Comparison of ENCODE assay signal across 15 cellular contexts in genomic region chrX:21590012-21590776, GRCh38.
A peak's percentile ranks its signal among the peaks of the same experiment; 100 is the strongest.
DNase-seq lines count a peak whose midpoint lies in the region; ATAC-seq and TF ChIP-seq lines count a peak whose summit lies in the region.
"Had no signal": no experiment of that assay in that cellular context is flagged by ENCODE, and none has a peak within 500 bp of the region (broad histone marks: within the 10 kb centered on the region; RNA-seq: fewer than 3 reads in every experiment).

No MANE protein-coding gene starts in this region.

- peak overlapping the region; percentile 4 for H3K4me3 Mint-ChIP-seq in activated T-cell treated with anti-CD3 and anti-CD28 coated beads, Interleukin-2, amount 50 U/mL, for 4 hours
- H3K4me3 Mint-ChIP-seq in CD8-positive, alpha-beta T cell: peak overlapping the region; percentile 16
- no peak overlapping the region for H3K4me3 Mint-ChIP-seq in T-helper 2 cell treated with Interferon-gamma antibody and Interleukin-4, amounts not matched to agents 5 μg/mL and 100 μg/mL, for 36 hours
- H3K4me3 Mint-ChIP-seq in naive thymus-derived CD8-positive, alpha-beta T cell: peak overlapping the region; percentile 8 to 64 (median 46)
- H3K4me3 Mint-ChIP-seq: HFFc6 had no signal

- H3K36me3 ChIP-seq in CD8-positive, alpha-beta T cell (ENCODE audit: insufficient read depth, low read length): no peaks in the 10 kb centered on the region
- no peaks in the 10 kb centered on the region for H3K36me3 ChIP-seq in Peyer's patch

- TF ChIP-seq CTCF in CD8-positive, alpha-beta T cell (IDR thresholded peaks at IDR 0.05): no peak
- TF ChIP-seq CTCF in Peyer's patch (IDR thresholded peaks at IDR 0.05): no peak

- H3K27ac Mint-ChIP-seq in CD8-positive, alpha-beta T cell: peak overlapping the region; percentile 89
- peak overlapping the region; percentile 32 for H3K27ac Mint-ChIP-seq in T-helper 2 cell treated with Interferon-gamma antibody and Interleukin-4, amounts not matched to agents 5 μg/mL and 100 μg/mL, for 36 hours
- peak overlapping the region; percentile 54 to 91 (median 82) for H3K27ac Mint-ChIP-seq in naive thymus-derived CD8-positive, alpha-beta T cell
- H3K27ac Mint-ChIP-seq: HFFc6 had no signal

- ATAC-seq in activated T-cell treated with anti-CD3 and anti-CD28 coated beads, Interleukin-2, amount 50 U/mL, for 4 hours: peak; percentile 32 to 46
- peak; percentile 84 for ATAC-seq in CD8-positive, alpha-beta T cell
- peak; percentile 89 to 91 for ATAC-seq in naive thymus-derived CD8-positive, alpha-beta T cell
- no peak for ATAC-seq in GM19351 (IDR thresholded peaks at IDR 0.05; ENCODE audit: unreplicated experiment)
- ATAC-seq: K562 had no signal

- H3K27ac ChIP-seq in CD8-positive, alpha-beta T cell (ENCODE audit: low read depth, low read length): no peak overlapping the region
- H3K27ac ChIP-seq in Peyer's patch: no peak overlapping the region
- H3K27ac ChIP-seq: C4-2B had no signal

- H3K4me3 ChIP-seq in CD8-positive, alpha-beta T cell (ENCODE audit: low read depth, low read length): no peak overlapping the region
- H3K4me3 ChIP-seq in Peyer's patch: no peak overlapping the region
- H3K4me3 ChIP-seq: K562 had no signal

- POLR2A ChIA-PET in CD8-positive, alpha-beta T cell (lab: Charles Lee): no interaction called here
- POLR2A ChIA-PET in naive thymus-derived CD8-positive, alpha-beta T cell (lab: Charles Lee): interaction anchor here (1.0 kb wide), 1 partner anchor 382 kb away, joined by 5 read pairs; no protein-coding TSS in a partner anchor

- intact Hi-C loops in CD8-positive, alpha-beta T cell (cut with DNase I, micrococcal nuclease): loop anchor here in 1 of 2 experiments (10.0 kb wide), 1 partner anchor 215 kb away; the partner anchor contains the start of gene CNKSR2

- TF ChIP-seq POLR2A in Peyer's patch (IDR thresholded peaks at IDR 0.05): no peak

- no peak for DNase-seq in activated T-cell treated with anti-CD3 and anti-CD28 coated beads, Interleukin-2, amount 50 U/mL, for 4 hours
- DNase-seq in activated T-cell treated with anti-CD3 and anti-CD28 coated beads for 4 hours (no peak), Peyer's patch (no peak)
- DNase-seq in CD8-positive, alpha-beta T cell: peak in 1 of 7 experiments; percentile 21
- DNase-seq in T-helper 2 cell treated with Interferon-gamma antibody and Interleukin-4, amounts not matched to agents 5 μg/mL and 100 μg/mL, for 36 hours (ENCODE audit: low spot score): no peak
- DNase-seq in naive thymus-derived CD8-positive, alpha-beta T cell: peak in 5 of 10 donors; percentile 16 to 63 (median 29)
- DNase-seq: DMS53, HFFc6, NCI-H1417 treated with DMSO at 0.1 percent for 48 hours, NCI-H1930, NCI-H2171 treated with DMSO at 0.1 percent for 48 hours, NCI-H774 had no signal

- no peaks in the 10 kb centered on the region for H3K9me3 ChIP-seq in CD8-positive, alpha-beta T cell (ENCODE audit: low read length)
- no peaks in the 10 kb centered on the region for H3K9me3 ChIP-seq in Peyer's patch

- peaks cover 6% of the 10 kb centered on the region for H3K9me3 Mint-ChIP-seq in activated T-cell treated with anti-CD3 and anti-CD28 coated beads, Interleukin-2, amount 50 U/mL, for 4 hours
- H3K9me3 Mint-ChIP-seq in CD8-positive, alpha-beta T cell: peaks cover 5% of the 10 kb centered on the region
- H3K9me3 Mint-ChIP-seq in T-helper 2 cell treated with Interferon-gamma antibody and Interleukin-4, amounts not matched to agents 5 μg/mL and 100 μg/mL, for 36 hours: peaks cover 5% of the 10 kb centered on the region
- H3K9me3 Mint-ChIP-seq in naive thymus-derived CD8-positive, alpha-beta T cell: peaks cover 0 to 17% (median 0%) of the 10 kb centered on the region in 9 donors
- H3K9me3 Mint-ChIP-seq: HFFc6 had no signal

- H3K36me3 Mint-ChIP-seq in activated T-cell treated with anti-CD3 and anti-CD28 coated beads, Interleukin-2, amount 50 U/mL, for 4 hours (ENCODE audit: insufficient read depth): no peaks in the 10 kb centered on the region
- H3K36me3 Mint-ChIP-seq in CD8-positive, alpha-beta T cell: peaks cover 5% of the 10 kb centered on the region
- H3K36me3 Mint-ChIP-seq in T-helper 2 cell treated with Interferon-gamma antibody and Interleukin-4, amounts not matched to agents 5 μg/mL and 100 μg/mL, for 36 hours (ENCODE audit: low read depth): peaks cover 11% of the 10 kb centered on the region
- peaks cover 4 to 17% (median 5%) of the 10 kb centered on the region in 3 donors for H3K36me3 Mint-ChIP-seq in naive thymus-derived CD8-positive, alpha-beta T cell

- peaks cover 12% of the 10 kb centered on the region for H3K4me1 ChIP-seq in CD8-positive, alpha-beta T cell (ENCODE audit: insufficient read depth, low read length)
- H3K4me1 ChIP-seq in Peyer's patch: no peaks in the 10 kb centered on the region

- H3K4me1 Mint-ChIP-seq in activated T-cell treated with anti-CD3 and anti-CD28 coated beads, Interleukin-2, amount 50 U/mL, for 4 hours (ENCODE audit: low read depth): peaks cover 10% of the 10 kb centered on the region
- H3K4me1 Mint-ChIP-seq in CD8-positive, alpha-beta T cell (ENCODE audit: low read depth): peaks cover 17% of the 10 kb centered on the region
- peaks cover 9% of the 10 kb centered on the region for H3K4me1 Mint-ChIP-seq in T-helper 2 cell treated with Interferon-gamma antibody and Interleukin-4, amounts not matched to agents 5 μg/mL and 100 μg/mL, for 36 hours (ENCODE audit: low read depth)
- H3K4me1 Mint-ChIP-seq in naive thymus-derived CD8-positive, alpha-beta T cell: peaks cover 10 to 17% (median 17%) of the 10 kb centered on the region in 4 donors

- H3K27me3 Mint-ChIP-seq in activated T-cell treated with anti-CD3 and anti-CD28 coated beads, Interleukin-2, amount 50 U/mL, for 4 hours (ENCODE audit: low read depth): no peaks in the 10 kb centered on the region
- no peaks in the 10 kb centered on the region for H3K27me3 Mint-ChIP-seq in CD8-positive, alpha-beta T cell (ENCODE audit: low read depth)
- H3K27me3 Mint-ChIP-seq in T-helper 2 cell treated with Interferon-gamma antibody and Interleukin-4, amounts not matched to agents 5 μg/mL and 100 μg/mL, for 36 hours (ENCODE audit: low read depth): no peaks in the 10 kb centered on the region
- no peaks in the 10 kb centered on the region for H3K27me3 Mint-ChIP-seq in naive thymus-derived CD8-positive, alpha-beta T cell

- CTCF ChIA-PET in CD8-positive, alpha-beta T cell (lab: Charles Lee): no interaction called here

- no peaks in the 10 kb centered on the region for H3K27me3 ChIP-seq in CD8-positive, alpha-beta T cell (ENCODE audit: insufficient read depth, low read length)
- H3K27me3 ChIP-seq in Peyer's patch: no peaks in the 10 kb centered on the region

Comparison
In these comparisons a context has a peak if more than half of its experiments do, and no peak if none do; other contexts are left out.
1. H3K27ac Mint-ChIP-seq: peak in every context shown above with its lines; median percentile 89 in CD8-positive, alpha-beta T cell; 82 in naive thymus-derived CD8-positive, alpha-beta T cell; 32 in T-helper 2 cell treated with Interferon-gamma antibody and Interleukin-4, amounts not matched to agents 5 μg/mL and 100 μg/mL, for 36 hours.